1 cellular context compared by ENCODE assay signal in genomic region chr17:55432358-55433028, GRCh38.
TF ChIP-seq lines count a peak whose summit lies in the region.

No MANE protein-coding gene starts in this region.

TF ChIP-seq in K562, 482 proteins besides CTCF, POLR2A, EP300 and RAD21 (continued from another document and continues in another):
- no peak for TF ChIP-seq SP1 (CRISPR knock-in tag; IDR thresholded peaks at IDR 0.05)
- 0 out of 2 replicates have a peak, but pooled peaks have one; percentile 31 for TF ChIP-seq DIDO1 (tag; IDR thresholded peaks at IDR 0.05; ENCODE audit: low read depth)
- no peak for TF ChIP-seq BRCA1 (IDR thresholded peaks at IDR 0.05)
- no peak for TF ChIP-seq BRCA1 (CRISPR knock-in tag; IDR thresholded peaks at IDR 0.05)
- no peak for TF ChIP-seq CTBP1 (IDR thresholded peaks at IDR 0.05; ENCODE audit: borderline replicate concordance)
- TF ChIP-seq NKRF (IDR thresholded peaks at IDR 0.05; ENCODE audit: borderline replicate concordance), result no peak
- TF ChIP-seq HDAC1 (IDR thresholded peaks at IDR 0.05), result no peak
- no peak for TF ChIP-seq ZNF76 (CRISPR knock-in tag; IDR thresholded peaks at IDR 0.05; ENCODE audit: borderline replicate concordance)
- no peak for TF ChIP-seq ZNF3 (CRISPR knock-in tag; IDR thresholded peaks at IDR 0.05)
- TF ChIP-seq TBL1XR1 (IDR thresholded peaks at IDR 0.05; ENCODE audit: low read length in 2 of 2), result no peak
- TF ChIP-seq, protein P1, sequence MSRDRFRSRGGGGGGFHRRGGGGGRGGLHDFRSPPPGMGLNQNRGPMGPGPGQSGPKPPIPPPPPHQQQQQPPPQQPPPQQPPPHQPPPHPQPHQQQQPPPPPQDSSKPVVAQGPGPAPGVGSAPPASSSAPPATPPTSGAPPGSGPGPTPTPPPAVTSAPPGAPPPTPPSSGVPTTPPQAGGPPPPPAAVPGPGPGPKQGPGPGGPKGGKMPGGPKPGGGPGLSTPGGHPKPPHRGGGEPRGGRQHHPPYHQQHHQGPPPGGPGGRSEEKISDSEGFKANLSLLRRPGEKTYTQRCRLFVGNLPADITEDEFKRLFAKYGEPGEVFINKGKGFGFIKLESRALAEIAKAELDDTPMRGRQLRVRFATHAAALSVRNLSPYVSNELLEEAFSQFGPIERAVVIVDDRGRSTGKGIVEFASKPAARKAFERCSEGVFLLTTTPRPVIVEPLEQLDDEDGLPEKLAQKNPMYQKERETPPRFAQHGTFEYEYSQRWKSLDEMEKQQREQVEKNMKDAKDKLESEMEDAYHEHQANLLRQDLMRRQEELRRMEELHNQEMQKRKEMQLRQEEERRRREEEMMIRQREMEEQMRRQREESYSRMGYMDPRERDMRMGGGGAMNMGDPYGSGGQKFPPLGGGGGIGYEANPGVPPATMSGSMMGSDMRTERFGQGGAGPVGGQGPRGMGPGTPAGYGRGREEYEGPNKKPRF (IDR thresholded peaks at IDR 0.05; ENCODE audit: low read depth, low read length), result no peak
- no peak for TF ChIP-seq DEAF1 (CRISPR knock-in tag; IDR thresholded peaks at IDR 0.05)
- TF ChIP-seq MCM2 (IDR thresholded peaks at IDR 0.05; ENCODE audit: low read depth), result no peak
- no peak for TF ChIP-seq BRD4 (IDR thresholded peaks at IDR 0.05)
- TF ChIP-seq ZNF398 (CRISPR knock-in tag; IDR thresholded peaks at IDR 0.05), result no peak
- no peak for TF ChIP-seq LCOR (CRISPR knock-in tag; IDR thresholded peaks at IDR 0.05)
- no peak for TF ChIP-seq FOXP1 (CRISPR knock-in tag; IDR thresholded peaks at IDR 0.05)
- 0 out of 2 replicates have a peak, but pooled peaks have one; percentile 15 for TF ChIP-seq GABPA (tag; conservative IDR thresholded peaks at IDR 0.05; ENCODE audit: low read depth)
- TF ChIP-seq SAP30 (IDR thresholded peaks at IDR 0.05; ENCODE audit: borderline replicate concordance, insufficient read depth, low read depth, low read length, poor library complexity, severe bottlenecking), result no peak
- TF ChIP-seq, protein P2, sequence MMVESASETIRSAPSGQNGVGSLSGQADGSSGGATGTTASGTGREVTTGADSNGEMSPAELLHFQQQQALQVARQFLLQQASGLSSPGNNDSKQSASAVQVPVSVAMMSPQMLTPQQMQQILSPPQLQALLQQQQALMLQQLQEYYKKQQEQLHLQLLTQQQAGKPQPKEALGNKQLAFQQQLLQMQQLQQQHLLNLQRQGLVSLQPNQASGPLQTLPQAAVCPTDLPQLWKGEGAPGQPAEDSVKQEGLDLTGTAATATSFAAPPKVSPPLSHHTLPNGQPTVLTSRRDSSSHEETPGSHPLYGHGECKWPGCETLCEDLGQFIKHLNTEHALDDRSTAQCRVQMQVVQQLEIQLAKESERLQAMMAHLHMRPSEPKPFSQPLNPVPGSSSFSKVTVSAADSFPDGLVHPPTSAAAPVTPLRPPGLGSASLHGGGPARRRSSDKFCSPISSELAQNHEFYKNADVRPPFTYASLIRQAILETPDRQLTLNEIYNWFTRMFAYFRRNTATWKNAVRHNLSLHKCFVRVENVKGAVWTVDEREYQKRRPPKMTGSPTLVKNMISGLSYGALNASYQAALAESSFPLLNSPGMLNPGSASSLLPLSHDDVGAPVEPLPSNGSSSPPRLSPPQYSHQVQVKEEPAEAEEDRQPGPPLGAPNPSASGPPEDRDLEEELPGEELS (CRISPR knock-in tag; IDR thresholded peaks at IDR 0.05; ENCODE audit: borderline replicate concordance), result no peak
- TF ChIP-seq, protein P3, sequence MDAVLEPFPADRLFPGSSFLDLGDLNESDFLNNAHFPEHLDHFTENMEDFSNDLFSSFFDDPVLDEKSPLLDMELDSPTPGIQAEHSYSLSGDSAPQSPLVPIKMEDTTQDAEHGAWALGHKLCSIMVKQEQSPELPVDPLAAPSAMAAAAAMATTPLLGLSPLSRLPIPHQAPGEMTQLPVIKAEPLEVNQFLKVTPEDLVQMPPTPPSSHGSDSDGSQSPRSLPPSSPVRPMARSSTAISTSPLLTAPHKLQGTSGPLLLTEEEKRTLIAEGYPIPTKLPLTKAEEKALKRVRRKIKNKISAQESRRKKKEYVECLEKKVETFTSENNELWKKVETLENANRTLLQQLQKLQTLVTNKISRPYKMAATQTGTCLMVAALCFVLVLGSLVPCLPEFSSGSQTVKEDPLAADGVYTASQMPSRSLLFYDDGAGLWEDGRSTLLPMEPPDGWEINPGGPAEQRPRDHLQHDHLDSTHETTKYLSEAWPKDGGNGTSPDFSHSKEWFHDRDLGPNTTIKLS (IDR thresholded peaks at IDR 0.05; ENCODE audit: borderline replicate concordance, low read depth), result no peak
- TF ChIP-seq, protein P4, sequence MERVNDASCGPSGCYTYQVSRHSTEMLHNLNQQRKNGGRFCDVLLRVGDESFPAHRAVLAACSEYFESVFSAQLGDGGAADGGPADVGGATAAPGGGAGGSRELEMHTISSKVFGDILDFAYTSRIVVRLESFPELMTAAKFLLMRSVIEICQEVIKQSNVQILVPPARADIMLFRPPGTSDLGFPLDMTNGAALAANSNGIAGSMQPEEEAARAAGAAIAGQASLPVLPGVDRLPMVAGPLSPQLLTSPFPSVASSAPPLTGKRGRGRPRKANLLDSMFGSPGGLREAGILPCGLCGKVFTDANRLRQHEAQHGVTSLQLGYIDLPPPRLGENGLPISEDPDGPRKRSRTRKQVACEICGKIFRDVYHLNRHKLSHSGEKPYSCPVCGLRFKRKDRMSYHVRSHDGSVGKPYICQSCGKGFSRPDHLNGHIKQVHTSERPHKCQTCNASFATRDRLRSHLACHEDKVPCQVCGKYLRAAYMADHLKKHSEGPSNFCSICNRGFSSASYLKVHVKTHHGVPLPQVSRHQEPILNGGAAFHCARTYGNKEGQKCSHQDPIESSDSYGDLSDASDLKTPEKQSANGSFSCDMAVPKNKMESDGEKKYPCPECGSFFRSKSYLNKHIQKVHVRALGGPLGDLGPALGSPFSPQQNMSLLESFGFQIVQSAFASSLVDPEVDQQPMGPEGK (CRISPR knock-in tag; IDR thresholded peaks at IDR 0.05; ENCODE audit: borderline replicate concordance), result no peak
- TF ChIP-seq XRCC5 (IDR thresholded peaks at IDR 0.05; ENCODE audit: low read depth, low read length), result no peak
- no peak for TF ChIP-seq NR3C1 (CRISPR knock-in tag; IDR thresholded peaks at IDR 0.05)
- peak; percentile 56; the same call in 1 of the 2 replicates for TF ChIP-seq MECOM (CRISPR knock-in tag; IDR thresholded peaks at IDR 0.05)
- no peak for TF ChIP-seq NR2F6 (CRISPR knock-in tag; IDR thresholded peaks at IDR 0.05)
- TF ChIP-seq CEBPZ (IDR thresholded peaks at IDR 0.05; ENCODE audit: borderline replicate concordance, low read depth, low read length), result no peak
- no peak for TF ChIP-seq ZNF431 (CRISPR knock-in tag; IDR thresholded peaks at IDR 0.05)
- TF ChIP-seq CCNT2 (IDR thresholded peaks at IDR 0.05; ENCODE audit: borderline replicate concordance, extremely low read depth, insufficient read length, low read depth, low read length), result no peak
- TF ChIP-seq, protein P5, sequence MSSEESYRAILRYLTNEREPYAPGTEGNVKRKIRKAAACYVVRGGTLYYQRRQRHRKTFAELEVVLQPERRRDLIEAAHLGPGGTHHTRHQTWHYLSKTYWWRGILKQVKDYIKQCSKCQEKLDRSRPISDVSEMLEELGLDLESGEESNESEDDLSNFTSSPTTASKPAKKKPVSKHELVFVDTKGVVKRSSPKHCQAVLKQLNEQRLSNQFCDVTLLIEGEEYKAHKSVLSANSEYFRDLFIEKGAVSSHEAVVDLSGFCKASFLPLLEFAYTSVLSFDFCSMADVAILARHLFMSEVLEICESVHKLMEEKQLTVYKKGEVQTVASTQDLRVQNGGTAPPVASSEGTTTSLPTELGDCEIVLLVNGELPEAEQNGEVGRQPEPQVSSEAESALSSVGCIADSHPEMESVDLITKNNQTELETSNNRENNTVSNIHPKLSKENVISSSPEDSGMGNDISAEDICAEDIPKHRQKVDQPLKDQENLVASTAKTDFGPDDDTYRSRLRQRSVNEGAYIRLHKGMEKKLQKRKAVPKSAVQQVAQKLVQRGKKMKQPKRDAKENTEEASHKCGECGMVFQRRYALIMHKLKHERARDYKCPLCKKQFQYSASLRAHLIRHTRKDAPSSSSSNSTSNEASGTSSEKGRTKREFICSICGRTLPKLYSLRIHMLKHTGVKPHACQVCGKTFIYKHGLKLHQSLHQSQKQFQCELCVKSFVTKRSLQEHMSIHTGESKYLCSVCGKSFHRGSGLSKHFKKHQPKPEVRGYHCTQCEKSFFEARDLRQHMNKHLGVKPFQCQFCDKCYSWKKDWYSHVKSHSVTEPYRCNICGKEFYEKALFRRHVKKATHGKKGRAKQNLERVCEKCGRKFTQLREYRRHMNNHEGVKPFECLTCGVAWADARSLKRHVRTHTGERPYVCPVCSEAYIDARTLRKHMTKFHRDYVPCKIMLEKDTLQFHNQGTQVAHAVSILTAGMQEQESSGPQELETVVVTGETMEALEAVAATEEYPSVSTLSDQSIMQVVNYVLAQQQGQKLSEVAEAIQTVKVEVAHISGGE (CRISPR knock-in tag; IDR thresholded peaks at IDR 0.05), result 0 out of 6 replicates have a peak, but pooled peaks of 1 of the 3 experiments have one; percentile 37
- no peak for TF ChIP-seq SP2 (IDR thresholded peaks at IDR 0.05; ENCODE audit: extremely low read depth, low read depth, low read length, poor library complexity, severe bottlenecking)
- TF ChIP-seq ZNF717 (CRISPR knock-in tag; IDR thresholded peaks at IDR 0.05), result no peak
- TF ChIP-seq ESRRA (IDR thresholded peaks at IDR 0.05; ENCODE audit: borderline replicate concordance, low read depth), result no peak
- no peak for TF ChIP-seq TARDBP (IDR thresholded peaks at IDR 0.05)
- peak; percentile 88 for TF ChIP-seq PTRF (tag; IDR thresholded peaks at IDR 0.05)
- TF ChIP-seq ZNF384 (IDR thresholded peaks at IDR 0.05; ENCODE audit: low read depth, low read length), result no peak
- no peak for TF ChIP-seq ZNF707 (CRISPR knock-in tag; conservative IDR thresholded peaks at IDR 0.05)
- TF ChIP-seq ZNF165 (CRISPR knock-in tag; IDR thresholded peaks at IDR 0.05; ENCODE audit: borderline replicate concordance), result 0 out of 2 replicates have a peak, but pooled peaks have one; percentile 37
- TF ChIP-seq PTTG1 (tag; IDR thresholded peaks at IDR 0.05; ENCODE audit: low read depth), result peak; percentile 90
- TF ChIP-seq, protein P6, sequence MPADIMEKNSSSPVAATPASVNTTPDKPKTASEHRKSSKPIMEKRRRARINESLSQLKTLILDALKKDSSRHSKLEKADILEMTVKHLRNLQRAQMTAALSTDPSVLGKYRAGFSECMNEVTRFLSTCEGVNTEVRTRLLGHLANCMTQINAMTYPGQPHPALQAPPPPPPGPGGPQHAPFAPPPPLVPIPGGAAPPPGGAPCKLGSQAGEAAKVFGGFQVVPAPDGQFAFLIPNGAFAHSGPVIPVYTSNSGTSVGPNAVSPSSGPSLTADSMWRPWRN (IDR thresholded peaks at IDR 0.05; ENCODE audit: low read depth), result no peak
- TF ChIP-seq NCOA6 (IDR thresholded peaks at IDR 0.05), result no peak
